In the genomic region with DNA sequence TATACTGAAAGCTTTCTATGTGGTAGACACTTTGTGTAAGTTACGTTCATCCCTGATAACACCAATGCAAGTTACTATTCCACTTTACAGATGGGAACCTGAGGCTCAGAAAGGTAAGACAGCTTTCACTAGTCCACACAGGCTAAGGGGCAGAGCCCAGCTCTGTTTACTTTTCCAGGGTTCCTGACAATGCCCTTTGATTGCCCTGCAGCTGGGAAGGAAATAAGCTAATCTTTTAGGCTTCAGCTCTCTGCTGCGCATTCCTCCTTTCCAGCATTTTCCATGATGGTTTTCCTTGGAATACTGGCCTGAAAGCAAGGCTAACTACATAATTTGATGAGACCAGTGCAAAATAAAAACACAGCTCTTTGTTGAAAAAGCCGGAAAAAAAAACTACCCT, we compare ENCODE assay signal across 19 cellular contexts.
DNase-seq lines count a peak whose midpoint lies in the region; ATAC-seq and TF ChIP-seq lines count a peak whose summit lies in the region.
"Had no signal": no experiment of that assay in that cellular context is flagged by ENCODE, and none has a peak within 500 bp of the region (broad histone marks: within the 10 kb centered on the region; RNA-seq: fewer than 3 reads in every experiment).

No MANE protein-coding gene starts in this region.

- H3K9me3 Mint-ChIP-seq in GM23338, result peaks cover 3% of the 10 kb centered on the region; the same call in 2 of the 3 replicates
- H3K9me3 Mint-ChIP-seq: CD8-positive, alpha-beta T cell had no signal

- no peak; the same call in 2 of the 3 replicates for ATAC-seq in GM23338
- ATAC-seq in left lobe of liver, result peak; percentile 39
- ATAC-seq: CD8-positive, alpha-beta T cell had no signal

- H3K4me2 ChIP-seq in GM23338, result no peak overlapping the region
- H3K4me2 ChIP-seq: BLaER1 treated with 17β-estradiol and CSF1 and Interleukin-3, amounts not matched to agents 10 nM and 100 nM had no signal

- H4K20me1 ChIP-seq in GM23338 (replicated peaks; ENCODE audit: insufficient read depth), result no peaks in the 10 kb centered on the region
- H4K20me1 ChIP-seq: BLaER1 treated with 17β-estradiol and CSF1 and Interleukin-3, amounts not matched to agents 10 nM and 100 nM had no signal

- H3K27ac Mint-ChIP-seq in GM23338, result no peak overlapping the region
- H3K27ac Mint-ChIP-seq: CD8-positive, alpha-beta T cell had no signal

- H3K27ac ChIP-seq in GM23338 (ENCODE audit: low read depth), result no peak overlapping the region
- H3K27ac ChIP-seq: BLaER1 treated with 17β-estradiol and CSF1 and Interleukin-3, amounts not matched to agents 10 nM and 100 nM had no signal

- no peaks in the 10 kb centered on the region for H3K79me2 ChIP-seq in GM23338 (replicated peaks; ENCODE audit: insufficient read depth)

- no peak overlapping the region; the same call in 1 of the 2 replicates for H2AFZ ChIP-seq in GM23338

- no peaks in the 10 kb centered on the region for H3K27me3 Mint-ChIP-seq in GM23338 (ENCODE audit: insufficient read depth, low read depth, poor library complexity)

- 0 out of 2 replicates have a peak, but pooled peaks cover 4% of the 10 kb centered on the region for H3K9me2 ChIP-seq in GM23338 (ENCODE audit: insufficient read depth)

- H3K27me3 ChIP-seq in GM23338 (ENCODE audit: insufficient read depth), result no peaks in the 10 kb centered on the region
- H3K27me3 ChIP-seq: BLaER1 treated with 17β-estradiol and CSF1 and Interleukin-3, amounts not matched to agents 10 nM and 100 nM had no signal

- no peak overlapping the region for H3K4me3 Mint-ChIP-seq in GM23338
- H3K4me3 Mint-ChIP-seq: CD8-positive, alpha-beta T cell had no signal

- no peaks in the 10 kb centered on the region for H3K4me1 ChIP-seq in GM23338 (ENCODE audit: insufficient read depth)

- DNase-seq in COLO668 (lab: John Stamatoyannopoulos, UW; ENCODE audit: unreplicated experiment) (peak; percentile 18), GM23338 (ENCODE audit: low spot score) (peak; percentile 3), dermis blood vessel endothelial cell (peak; percentile 6), left lobe of liver (ENCODE audit: low spot score) (no peak), COR-L47 (lab: John Stamatoyannopoulos, UW) (no peak), DMS79 treated with DMSO at 0.1 percent for 48 hours (lab: John Stamatoyannopoulos, UW) (no peak)
- DNase-seq in central memory CD4-positive, alpha-beta T cell, result no peak
- DNase-seq: CD8-positive, alpha-beta T cell; DMS 273 treated with DMSO at 0.1 percent for 48 hours; MM.1S; NCI-H1092; NCI-H1694; NCI-H2107; NCI-H2227 treated with DMSO at 0.1 percent for 48 hours; NCI-H524 treated with DMSO at 0.1 percent for 48 hours; OCI-M1; Right ventricle myocardium superior; SW 1271 had no signal

- H3F3A ChIP-seq in GM23338 (replicated peaks; ENCODE audit: low read depth), result no peaks in the 10 kb centered on the region

- H3K36me3 Mint-ChIP-seq in GM23338 (ENCODE audit: low read depth), result no peaks in the 10 kb centered on the region
- H3K36me3 Mint-ChIP-seq: CD8-positive, alpha-beta T cell had no signal

- peaks cover 7% of the 10 kb centered on the region; the same call in 2 of the 3 replicates for H3K4me1 Mint-ChIP-seq in GM23338

- no peak for TF ChIP-seq CTCF in GM23338 (conservative IDR thresholded peaks at IDR 0.05; ENCODE audit: low read depth in 2 of 2)

- no peaks in the 10 kb centered on the region for H3K36me3 ChIP-seq in GM23338 (ENCODE audit: insufficient read depth)
- H3K36me3 ChIP-seq: BLaER1 treated with 17β-estradiol and CSF1 and Interleukin-3, amounts not matched to agents 10 nM and 100 nM had no signal

- H3K4me3 ChIP-seq in GM23338, result no peak overlapping the region
- H3K4me3 ChIP-seq: BLaER1 treated with 17β-estradiol and CSF1 and Interleukin-3, amounts not matched to agents 10 nM and 100 nM had no signal

TF ChIP-seq in GM23338, 12 proteins besides CTCF, POLR2A, EP300 and RAD21 (continues in another document):
- TF ChIP-seq EZH2 (IDR thresholded peaks at IDR 0.05; ENCODE audit: low read depth, unreplicated experiment) (no peak), CREB1 (CRISPR knock-in tag; IDR thresholded peaks at IDR 0.05; ENCODE audit: low read depth) (no peak), NANOG (IDR thresholded peaks at IDR 0.05; ENCODE audit: borderline replicate concordance) (no peak), EZH2phosphoT487 (IDR thresholded peaks at IDR 0.05; ENCODE audit: unreplicated experiment) (no peak), ZNF331 (CRISPR knock-in tag; IDR thresholded peaks at IDR 0.05; ENCODE audit: low read depth) (no peak), ZNF462 (CRISPR knock-in tag; IDR thresholded peaks at IDR 0.05) (no peak)
- TF ChIP-seq, protein P1, sequence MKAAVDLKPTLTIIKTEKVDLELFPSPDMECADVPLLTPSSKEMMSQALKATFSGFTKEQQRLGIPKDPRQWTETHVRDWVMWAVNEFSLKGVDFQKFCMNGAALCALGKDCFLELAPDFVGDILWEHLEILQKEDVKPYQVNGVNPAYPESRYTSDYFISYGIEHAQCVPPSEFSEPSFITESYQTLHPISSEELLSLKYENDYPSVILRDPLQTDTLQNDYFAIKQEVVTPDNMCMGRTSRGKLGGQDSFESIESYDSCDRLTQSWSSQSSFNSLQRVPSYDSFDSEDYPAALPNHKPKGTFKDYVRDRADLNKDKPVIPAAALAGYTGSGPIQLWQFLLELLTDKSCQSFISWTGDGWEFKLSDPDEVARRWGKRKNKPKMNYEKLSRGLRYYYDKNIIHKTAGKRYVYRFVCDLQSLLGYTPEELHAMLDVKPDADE (IDR thresholded peaks at IDR 0.05), result no peak

Comparison
In these comparisons a context has a peak if more than half of its experiments do, and no peak if none do; other contexts are left out.
1. DNase-seq: peak in COLO668 (single experiment), GM23338 (single experiment) and dermis blood vessel endothelial cell (single experiment); none in left lobe of liver (single experiment), COR-L47 (single experiment), central memory CD4-positive, alpha-beta T cell (single experiment) and DMS79 treated with DMSO at 0.1 percent for 48 hours (single experiment).